In genomic region chr7:131081308-131081707, GRCh38 we compare ENCODE assay signal across 21 cellular contexts.
DNase-seq lines count a peak whose midpoint lies in the region; ATAC-seq and TF ChIP-seq lines count a peak whose summit lies in the region.
"Had no signal": no experiment of that assay in that cellular context is flagged by ENCODE, and none has a peak within 500 bp of the region (broad histone marks: within the 10 kb centered on the region; RNA-seq: fewer than 3 reads in every experiment).

No MANE protein-coding gene starts in this region.

- peak overlapping the region; percentile 34 for H3K4me3 ChIP-seq in CD4-positive, CD25-positive, alpha-beta regulatory T cell (ENCODE audit: low read depth, low read length)
- H3K4me3 ChIP-seq in dorsolateral prefrontal cortex: peak overlapping the region in 22 of 59 donors; percentile 3 to 49 (median 20)
- H3K4me3 ChIP-seq in OCI-LY7 (ENCODE audit: low read depth, low read length, poor library complexity, severe bottlenecking): no peak overlapping the region
- H3K4me3 ChIP-seq: A549; BLaER1 treated with 17β-estradiol and CSF1 and Interleukin-3, amounts not matched to agents 10 nM and 100 nM; GM23248 had no signal

- no peaks in the 10 kb centered on the region for H3K9me2 ChIP-seq in OCI-LY7 (ENCODE audit: insufficient read depth, low read length)

- no peaks in the 10 kb centered on the region; the same call in 1 of the 2 replicates for H4K20me1 ChIP-seq in OCI-LY7 (ENCODE audit: insufficient read depth, low read length)

- CTCF ChIA-PET in OCI-LY7 (lab: Charles Lee; ENCODE audit: unreplicated experiment): no interaction called here

- H3K27ac Mint-ChIP-seq in CD4-positive, CD25-positive, alpha-beta regulatory T cell: no peak overlapping the region
- H3K27ac Mint-ChIP-seq: CD14-positive monocyte had no signal

- no TSS peak for BruUV-seq in OCI-LY7 (replicated peaks; lab: Mats Ljungman, UMichigan)

- H3K4me2 ChIP-seq in OCI-LY7 (ENCODE audit: low read length): no peak overlapping the region
- H3K4me2 ChIP-seq: A549; BLaER1 treated with 17β-estradiol and CSF1 and Interleukin-3, amounts not matched to agents 10 nM and 100 nM had no signal

- no peak overlapping the region for H2AFZ ChIP-seq in OCI-LY7 (ENCODE audit: low read length)
- H2AFZ ChIP-seq: GM23248 had no signal

- TF ChIP-seq CTCF in dorsolateral prefrontal cortex (IDR thresholded peaks at IDR 0.05 in 54 of 56, conservative IDR thresholded peaks at IDR 0.05 in 2 of 56; ENCODE audit: low read depth in 1 of 56, partially characterized antibody in 56 of 56): no peak
- no peak for TF ChIP-seq CTCF in OCI-LY7 (conservative IDR thresholded peaks at IDR 0.05; ENCODE audit: low read length)

- peaks cover 70% of the 10 kb centered on the region; the same call in 1 of the 2 replicates for H3K79me2 ChIP-seq in OCI-LY7 (ENCODE audit: insufficient read depth, low read depth, low read length)

- peaks cover 72% of the 10 kb centered on the region for H3K4me1 ChIP-seq in CD4-positive, CD25-positive, alpha-beta regulatory T cell (ENCODE audit: control insufficient read depth, insufficient read depth, low read length, poor library complexity, severe bottlenecking)
- no peaks in the 10 kb centered on the region for H3K4me1 ChIP-seq in OCI-LY7 (ENCODE audit: insufficient read depth, low read length, poor library complexity, severe bottlenecking)
- H3K4me1 ChIP-seq: BE2C had no signal

- no peak overlapping the region for H3K27ac ChIP-seq in CD4-positive, CD25-positive, alpha-beta regulatory T cell (ENCODE audit: insufficient read depth, low read length, poor library complexity, severe bottlenecking)
- peak overlapping the region; percentile 68 for H3K27ac ChIP-seq in angular gyrus (ENCODE audit: low read depth, low read length)
- H3K27ac ChIP-seq in dorsolateral prefrontal cortex: peak overlapping the region in 53 of 59 donors; percentile 2 to 87 (median 73)
- no peak overlapping the region for H3K27ac ChIP-seq in OCI-LY7 (ENCODE audit: low read depth, low read length, poor library complexity, severe bottlenecking)
- H3K27ac ChIP-seq: A549; BLaER1 treated with 17β-estradiol and CSF1 and Interleukin-3, amounts not matched to agents 10 nM and 100 nM; GM23248 had no signal

- no peaks in the 10 kb centered on the region for H3K9me3 Mint-ChIP-seq in CD4-positive, CD25-positive, alpha-beta regulatory T cell

- peaks cover 32 to 51% (median 47%) of the 10 kb centered on the region in 4 donors for H3K4me1 Mint-ChIP-seq in CD4-positive, CD25-positive, alpha-beta regulatory T cell

- no peaks in the 10 kb centered on the region for H3K27me3 ChIP-seq in CD4-positive, CD25-positive, alpha-beta regulatory T cell (ENCODE audit: control insufficient read depth, insufficient read depth, low read length)
- no peaks in the 10 kb centered on the region for H3K27me3 ChIP-seq in dorsolateral prefrontal cortex
- H3K27me3 ChIP-seq: BE2C; BLaER1 treated with 17β-estradiol and CSF1 and Interleukin-3, amounts not matched to agents 10 nM and 100 nM had no signal

- no peak for ATAC-seq in CD4-positive, CD25-positive, alpha-beta regulatory T cell (ENCODE audit: low read depth in 2 of 2)
- no peak for ATAC-seq in HG03565 (IDR thresholded peaks at IDR 0.05; ENCODE audit: unreplicated experiment)
- ATAC-seq: A549 had no signal

- H3K36me3 Mint-ChIP-seq in CD4-positive, CD25-positive, alpha-beta regulatory T cell: peaks cover 28% of the 10 kb centered on the region

- intact Hi-C loops in dorsolateral prefrontal cortex (cut with DNase I): no loop called here
- intact Hi-C loops in OCI-LY7 (cut with micrococcal nuclease; ENCODE audit: unreplicated experiment): no loop called here

- no peaks in the 10 kb centered on the region for H3K9me3 ChIP-seq in CD4-positive, CD25-positive, alpha-beta regulatory T cell (ENCODE audit: control insufficient read depth in 2 of 2, low read length in 2 of 2)
- H3K9me3 ChIP-seq in OCI-LY7 (ENCODE audit: low read length): peaks cover 9% of the 10 kb centered on the region; the same call in 1 of the 2 replicates
- H3K9me3 ChIP-seq: A549, BE2C had no signal

- no peak overlapping the region for H3K4me3 Mint-ChIP-seq in CD4-positive, CD25-positive, alpha-beta regulatory T cell
- H3K4me3 Mint-ChIP-seq: CD14-positive monocyte had no signal

- POLR2A ChIA-PET in OCI-LY7 (lab: Charles Lee): no interaction called here

- H3K36me3 ChIP-seq in CD4-positive, CD25-positive, alpha-beta regulatory T cell (ENCODE audit: control insufficient read depth, insufficient read depth, low read length): peaks cover 48% of the 10 kb centered on the region
- H3K36me3 ChIP-seq in OCI-LY7 (ENCODE audit: insufficient read depth, low read length): peaks cover 66% of the 10 kb centered on the region
- H3K36me3 ChIP-seq: BE2C had no signal

- H3K27me3 Mint-ChIP-seq in CD4-positive, CD25-positive, alpha-beta regulatory T cell: no peaks in the 10 kb centered on the region
- H3K27me3 Mint-ChIP-seq: CD4-positive, alpha-beta memory T cell had no signal

- no peak for DNase-seq in CD4-positive, CD25-positive, alpha-beta regulatory T cell
- DNase-seq in dorsolateral prefrontal cortex (no peak), OCI-LY7 (ENCODE audit: low spot score) (no peak), NCI-H1436 (lab: John Stamatoyannopoulos, UW) (no peak)
- DNase-seq: 8988T; ACHN; AML-193; BE2C; Calu3; CD4-positive, alpha-beta memory T cell; COR-L47; DMS153; DND-41; GM23248; H7; HCEC 1CT had no signal

Comparison
In these comparisons a context has a peak if more than half of its experiments do, and no peak if none do; other contexts are left out.
1. H3K27ac ChIP-seq: peak in angular gyrus (single experiment) and dorsolateral prefrontal cortex (53 of 59); none in CD4-positive, CD25-positive, alpha-beta regulatory T cell (single experiment) and OCI-LY7 (single experiment).